ENCODE assay signal across 10 cellular contexts in the genomic region with DNA sequence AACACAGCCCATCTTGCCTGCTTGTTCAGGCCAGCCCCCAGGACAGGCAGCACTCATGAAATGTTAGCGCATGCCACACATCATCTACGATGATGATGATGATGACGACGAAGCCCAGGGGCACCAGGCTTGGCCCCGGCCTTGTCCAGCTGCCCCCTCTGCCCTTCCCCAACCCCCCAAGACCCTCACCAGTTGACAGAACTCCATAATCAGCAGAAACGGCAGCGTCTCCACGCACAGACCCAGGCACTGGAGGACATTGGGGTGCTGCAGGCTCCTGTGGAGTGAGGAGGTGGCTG. TPM values are rescaled to one million over a fixed set of nuclear protein-coding genes. Genes with fewer than 3 reads are reported as not detected.
DNase-seq lines count a peak whose midpoint lies in the region; ATAC-seq, FAIRE-seq and TF ChIP-seq lines count a peak whose summit lies in the region.
"Had no signal": no experiment of that assay in that cellular context is flagged by ENCODE, and none has a peak within 500 bp of the region (broad histone marks: within the 10 kb centered on the region; RNA-seq: fewer than 3 reads in every experiment).

No MANE protein-coding gene starts in this region.

- no peak for DNase-seq in HTR-8/SVneo (ENCODE audit: insufficient read length, low spot score)
- DNase-seq in mammary epithelial cell: no peak
- no peak for DNase-seq in GM19239 (ENCODE audit: insufficient read length, low spot score)
- DNase-seq in activated CD8-positive, alpha-beta T cell treated with anti-CD3 and anti-CD28 coated beads for 36 hours: no peak
- no peak for DNase-seq in activated CD4-positive, alpha-beta T cell treated with anti-CD3 and anti-CD28 coated beads for 36 hours
- no peak for DNase-seq in AG20443 (ENCODE audit: low spot score)
- DNase-seq: ovary had no signal

- no peaks in the 10 kb centered on the region for H3K9me3 Mint-ChIP-seq in activated CD8-positive, alpha-beta T cell treated with anti-CD3 and anti-CD28 coated beads for 36 hours
- H3K9me3 Mint-ChIP-seq in activated CD4-positive, alpha-beta T cell treated with anti-CD3 and anti-CD28 coated beads for 36 hours (ENCODE audit: low read depth): no peaks in the 10 kb centered on the region

- no peaks in the 10 kb centered on the region for H3K27me3 Mint-ChIP-seq in activated CD8-positive, alpha-beta T cell treated with anti-CD3 and anti-CD28 coated beads for 36 hours
- peaks cover 12% of the 10 kb centered on the region for H3K27me3 Mint-ChIP-seq in activated CD4-positive, alpha-beta T cell treated with anti-CD3 and anti-CD28 coated beads for 36 hours

- no peak overlapping the region for H3K27ac Mint-ChIP-seq in activated CD8-positive, alpha-beta T cell treated with anti-CD3 and anti-CD28 coated beads for 36 hours
- no peak overlapping the region for H3K27ac Mint-ChIP-seq in activated CD4-positive, alpha-beta T cell treated with anti-CD3 and anti-CD28 coated beads for 36 hours

- peak overlapping the region; percentile 52; the same call in 1 of the 2 replicates for H3K4me3 ChIP-seq in BLaER1
- no peak overlapping the region for H3K4me3 ChIP-seq in mammary epithelial cell (replicated peaks in 1 of 3; ENCODE audit: insufficient read depth in 1 of 3, low read depth in 2 of 3, low read length in 3 of 3)
- H3K4me3 ChIP-seq in mucosa of stomach (ENCODE audit: low read length): no peak overlapping the region
- H3K4me3 ChIP-seq: ovary, SJSA1 had no signal

- no peaks in the 10 kb centered on the region for H3K36me3 Mint-ChIP-seq in activated CD8-positive, alpha-beta T cell treated with anti-CD3 and anti-CD28 coated beads for 36 hours (ENCODE audit: low read depth)
- peaks cover 4% of the 10 kb centered on the region for H3K36me3 Mint-ChIP-seq in activated CD4-positive, alpha-beta T cell treated with anti-CD3 and anti-CD28 coated beads for 36 hours (ENCODE audit: low read depth)

- no peak for TF ChIP-seq CTCF in mammary epithelial cell (conservative IDR thresholded peaks at IDR 0.05 in 1 of 2, IDR thresholded peaks at IDR 0.05 in 1 of 2; ENCODE audit: extremely low read depth in 1 of 2, insufficient read depth in 1 of 2, low read depth in 1 of 2, low read length in 2 of 2)
- no peak for TF ChIP-seq CTCF in activated CD8-positive, alpha-beta T cell treated with anti-CD3 and anti-CD28 coated beads for 36 hours (IDR thresholded peaks at IDR 0.05)

- dilution Hi-C loops in mammary epithelial cell (cut with HindIII; ENCODE audit: low sequenced_read_pairs): no loop called here

- H3K4me1 ChIP-seq in BLaER1 (peaks cover 49% of the 10 kb centered on the region), mammary epithelial cell (ENCODE audit: insufficient read depth, low read length) (peaks cover 13% of the 10 kb centered on the region), mucosa of stomach (ENCODE audit: control insufficient read depth, insufficient read depth, low read length) (peaks cover 11% of the 10 kb centered on the region)
- H3K4me1 ChIP-seq: SJSA1 had no signal

- 93% methylated on average over 5 of the region's 8 CpGs for WGBS in mammary epithelial cell (ENCODE audit: low coverage, missing lambda C conversion rate)

- FAIRE-seq in HTR-8/SVneo (lab: Jason Lieb, UNC) (peak; percentile 52), GM19239 (lab: Jason Lieb, UNC) (no peak)

- H4K20me1 ChIP-seq in BLaER1 (peaks cover 8% of the 10 kb centered on the region), mammary epithelial cell (ENCODE audit: insufficient read depth, low read length) (no peaks in the 10 kb centered on the region)

- no peak overlapping the region for H3K4me3 Mint-ChIP-seq in activated CD8-positive, alpha-beta T cell treated with anti-CD3 and anti-CD28 coated beads for 36 hours
- no peak overlapping the region for H3K4me3 Mint-ChIP-seq in activated CD4-positive, alpha-beta T cell treated with anti-CD3 and anti-CD28 coated beads for 36 hours

- in situ Hi-C loops in mammary epithelial cell (cut with MboI; ENCODE audit: low sequenced_read_pairs in 2 of 2): no loop called here

- POLR2A ChIA-PET in activated CD8-positive, alpha-beta T cell treated with anti-CD3 and anti-CD28 coated beads for 36 hours (lab: Charles Lee): no interaction called here
- POLR2A ChIA-PET in activated CD4-positive, alpha-beta T cell treated with anti-CD3 and anti-CD28 coated beads for 36 hours (lab: Charles Lee): interaction anchor here (0.6 to 0.8 kb wide), 2 partner anchors 111 to 112 kb away, joined by 3 to 4 read pairs; a partner anchor contains a TSS

- peaks cover 32% of the 10 kb centered on the region for H3K27me3 ChIP-seq in BLaER1
- peaks cover 5% of the 10 kb centered on the region for H3K27me3 ChIP-seq in mammary epithelial cell (ENCODE audit: insufficient read depth, low read length)
- H3K27me3 ChIP-seq in mucosa of stomach (ENCODE audit: control insufficient read depth, insufficient read depth, low read length): peaks cover 33% of the 10 kb centered on the region

- no peak overlapping the region for H3K9ac ChIP-seq in BLaER1
- no peak overlapping the region for H3K9ac ChIP-seq in mammary epithelial cell (ENCODE audit: insufficient read depth, low read length)
- peak overlapping the region; percentile 47 for H3K9ac ChIP-seq in mucosa of stomach (ENCODE audit: low read length)

- H3K27ac ChIP-seq in BLaER1 (no peak overlapping the region), mammary epithelial cell (ENCODE audit: insufficient read depth, low read depth, low read length) (no peak overlapping the region)
- H3K27ac ChIP-seq: ovary, SJSA1 had no signal

- H3K4me1 Mint-ChIP-seq in activated CD8-positive, alpha-beta T cell treated with anti-CD3 and anti-CD28 coated beads for 36 hours (ENCODE audit: low read depth): peaks cover 12% of the 10 kb centered on the region
- H3K4me1 Mint-ChIP-seq in activated CD4-positive, alpha-beta T cell treated with anti-CD3 and anti-CD28 coated beads for 36 hours: peaks cover 18% of the 10 kb centered on the region

- H3K4me2 ChIP-seq in BLaER1: peak overlapping the region; percentile 86
- peak overlapping the region; percentile 62 for H3K4me2 ChIP-seq in mammary epithelial cell (ENCODE audit: insufficient read depth, low read depth, low read length)

- H3K9me3 ChIP-seq in BLaER1 (no peaks in the 10 kb centered on the region), mammary epithelial cell (replicated peaks; ENCODE audit: insufficient read depth, low read length) (no peaks in the 10 kb centered on the region), mucosa of stomach (ENCODE audit: control insufficient read depth, low read length) (no peaks in the 10 kb centered on the region)
- H3K9me3 ChIP-seq: ovary, SJSA1 had no signal

- intact Hi-C loops in mammary epithelial cell (cut with micrococcal nuclease): loop anchor here (1.0 kb wide), 2 partner anchors 9 to 87 kb away; no protein-coding TSS in a partner anchor
- intact Hi-C loops in activated CD8-positive, alpha-beta T cell treated with anti-CD3 and anti-CD28 coated beads for 36 hours (cut with micrococcal nuclease): no loop called here
- intact Hi-C loops in activated CD4-positive, alpha-beta T cell treated with anti-CD3 and anti-CD28 coated beads for 36 hours (cut with DNase I, micrococcal nuclease): loop anchor here (1.0 to 2.0 kb wide), 2 partner anchors 9 to 34 kb away; a partner anchor contains a TSS

- H3K79me2 ChIP-seq in mammary epithelial cell (ENCODE audit: insufficient read depth, low read length): no peaks in the 10 kb centered on the region

- no TSS peak for BruUV-seq in mammary epithelial cell (replicated peaks; lab: Mats Ljungman, UMichigan)

- H3K36me3 ChIP-seq in BLaER1: no peaks in the 10 kb centered on the region; the same call in 1 of the 2 replicates
- no peaks in the 10 kb centered on the region for H3K36me3 ChIP-seq in mammary epithelial cell (ENCODE audit: insufficient read depth, low read length)
- H3K36me3 ChIP-seq in mucosa of stomach (ENCODE audit: control insufficient read depth, insufficient read depth, low read length): no peaks in the 10 kb centered on the region
- H3K36me3 ChIP-seq: ovary, SJSA1 had no signal

- CTCF ChIA-PET in mammary epithelial cell (lab: Charles Lee; ENCODE audit: low non-redundant PET): interaction anchor here (0.7 to 1.1 kb wide), 2 partner anchors 86 to 173 kb away, joined by 7 to 11 read pairs; no protein-coding TSS in a partner anchor
- CTCF ChIA-PET in activated CD8-positive, alpha-beta T cell treated with anti-CD3 and anti-CD28 coated beads for 36 hours (lab: Charles Lee): interaction anchor here (1.1 to 1.2 kb wide), 2 partner anchors 82 to 86 kb away, joined by 5 read pairs; no protein-coding TSS in a partner anchor
- CTCF ChIA-PET in activated CD4-positive, alpha-beta T cell treated with anti-CD3 and anti-CD28 coated beads for 36 hours (lab: Charles Lee): interaction anchor here (0.5 to 1.0 kb wide), 2 partner anchors 13 to 26 kb away, joined by 3 to 5 read pairs; no protein-coding TSS in a partner anchor

- peak overlapping the region; percentile 21 for H2AFZ ChIP-seq in mammary epithelial cell (ENCODE audit: low read depth, low read length)

- ATAC-seq in activated CD8-positive, alpha-beta T cell treated with anti-CD3 and anti-CD28 coated beads for 36 hours: no peak
- ATAC-seq in activated CD4-positive, alpha-beta T cell treated with anti-CD3 and anti-CD28 coated beads for 36 hours: no peak

RNA-seq across cellular contexts. Expression of a gene that starts 9.0 kb away (rescaled TPM):
- 1 to 10 TPM; 1.5 to 5.8 TPM for total RNA-seq in mammary epithelial cell
- polyA plus RNA-seq in mammary epithelial cell: 0.46 TPM
- polyA minus RNA-seq in mammary epithelial cell: 0.31 TPM
- total RNA-seq in activated CD8-positive, alpha-beta T cell treated with anti-CD3 and anti-CD28 coated beads for 36 hours: 1 to 10 TPM; 3.4 to 4.0 TPM
- 1 to 10 TPM; 3.9 to 4.5 TPM for total RNA-seq in activated CD4-positive, alpha-beta T cell treated with anti-CD3 and anti-CD28 coated beads for 36 hours
- total RNA-seq: SJSA1 had no signal

RNA-seq across cellular contexts. Expression of a gene that starts 33.5 kb away (rescaled TPM):
- total RNA-seq in mammary epithelial cell: 10 to 100 TPM; 36.3 to 72.1 TPM
- 31.8 TPM for polyA plus RNA-seq in mammary epithelial cell
- 48.4 TPM for polyA minus RNA-seq in mammary epithelial cell
- 10 to 100 TPM; 23.8 to 24.5 TPM for total RNA-seq in activated CD8-positive, alpha-beta T cell treated with anti-CD3 and anti-CD28 coated beads for 36 hours
- 10 to 100 TPM; 22.5 to 24.2 TPM for total RNA-seq in activated CD4-positive, alpha-beta T cell treated with anti-CD3 and anti-CD28 coated beads for 36 hours

RNA-seq across cellular contexts. Expression of a gene that starts 47.3 kb away (rescaled TPM):
- 1 to 10 TPM in 1 of 2 donors, under 1 TPM in 1; 0.50 to 2.0 TPM for total RNA-seq in mammary epithelial cell
- 0.45 TPM for polyA plus RNA-seq in mammary epithelial cell
- polyA minus RNA-seq in mammary epithelial cell: 2.7 TPM
- 1 to 10 TPM; 1.3 to 1.5 TPM for total RNA-seq in activated CD8-positive, alpha-beta T cell treated with anti-CD3 and anti-CD28 coated beads for 36 hours
- 1 to 10 TPM in 1 of 2 experiments, under 1 TPM in 1; 0.86 to 1.1 TPM for total RNA-seq in activated CD4-positive, alpha-beta T cell treated with anti-CD3 and anti-CD28 coated beads for 36 hours

RNA-seq across cellular contexts. Expression of a gene that starts 49.3 kb away (rescaled TPM):
- total RNA-seq in mammary epithelial cell: 1 to 10 TPM in 1 of 2 donors, not detected in 1; 1.8 TPM
- polyA plus RNA-seq in mammary epithelial cell: 2.0 TPM
- not detected for polyA minus RNA-seq in mammary epithelial cell
- not detected for total RNA-seq in activated CD8-positive, alpha-beta T cell treated with anti-CD3 and anti-CD28 coated beads for 36 hours
- not detected for total RNA-seq in activated CD4-positive, alpha-beta T cell treated with anti-CD3 and anti-CD28 coated beads for 36 hours

RNA-seq across cellular contexts. Expression of a gene that starts 56.9 kb away (rescaled TPM):
- total RNA-seq in mammary epithelial cell: 10 to 100 TPM; 35.3 to 45.9 TPM
- polyA plus RNA-seq in mammary epithelial cell: 32.1 TPM
- polyA minus RNA-seq in mammary epithelial cell: 15.8 TPM
- total RNA-seq in activated CD8-positive, alpha-beta T cell treated with anti-CD3 and anti-CD28 coated beads for 36 hours: 10 to 100 TPM; 49.4 to 50.1 TPM
- total RNA-seq in activated CD4-positive, alpha-beta T cell treated with anti-CD3 and anti-CD28 coated beads for 36 hours: 10 to 100 TPM; 43.4 to 51.3 TPM
